In genomic region chr6:30483677-30484279, GRCh38 we compare ENCODE assay signal across 9 cellular contexts. TPM values are rescaled to one million over a fixed set of nuclear protein-coding genes. Genes with fewer than 3 reads are reported as not detected.
DNase-seq lines count a peak whose midpoint lies in the region; ATAC-seq and TF ChIP-seq lines count a peak whose summit lies in the region.
"Had no signal": no experiment of that assay in that cellular context is flagged by ENCODE, and none has a peak within 500 bp of the region (broad histone marks: within the 10 kb centered on the region; RNA-seq: fewer than 3 reads in every experiment).

No MANE protein-coding gene starts in this region.

- H3K4me1 Mint-ChIP-seq in CD8-positive, alpha-beta T cell (ENCODE audit: low read depth): peaks cover 34% of the 10 kb centered on the region

- H2BK15ac ChIP-seq in neuronal stem cell (ENCODE audit: low read length): no peak overlapping the region

- POLR2A ChIA-PET in CD8-positive, alpha-beta T cell (lab: Charles Lee): interaction anchor here (0.6 to 4.5 kb wide), 12 partner anchors 9 to 238 kb away, joined by 3 to 35 read pairs (median 4); partner anchors contain the start of gene PRR3

- no peak overlapping the region for H2AK5ac ChIP-seq in neuronal stem cell (ENCODE audit: low read depth, low read length)

- no peaks in the 10 kb centered on the region for H3K9me3 Mint-ChIP-seq in CD8-positive, alpha-beta T cell
- H3K9me3 Mint-ChIP-seq: naive thymus-derived CD4-positive, alpha-beta T cell had no signal

- no peak overlapping the region for H3K4me3 ChIP-seq in CD8-positive, alpha-beta T cell (ENCODE audit: low read depth, low read length)
- H3K4me3 ChIP-seq in epithelial cell of proximal tubule (ENCODE audit: low read depth, low read length) (no peak overlapping the region), neuronal stem cell (ENCODE audit: low read length in 2 of 2) (no peak overlapping the region)

- H3K18ac ChIP-seq in neuronal stem cell (ENCODE audit: low read length): no peak overlapping the region

- no peak overlapping the region for H3K9ac ChIP-seq in neuronal stem cell (ENCODE audit: low read depth, low read length, poor library complexity)

- H3K14ac ChIP-seq in neuronal stem cell (ENCODE audit: low read length): no peak overlapping the region

- DNase-seq in CD8-positive, alpha-beta T cell: peak in 1 of 7 experiments; percentile 45
- DNase-seq in HCEC 1CT (peak; percentile 61), RPMI7951 (ENCODE audit: low read depth) (peak; percentile 69), epithelial cell of proximal tubule (ENCODE audit: low read depth) (peak; percentile 20), neuronal stem cell (ENCODE audit: low spot score) (peak; percentile 49), mesenteric fat pad (ENCODE audit: low spot score) (no peak)
- DNase-seq in stimulated activated CD8-positive, alpha-beta memory T cell treated with anti-CD3 and anti-CD28 coated beads, Interleukin-4, amount 100 ng/mL, for 48 hours: no peak

- H3K27me3 ChIP-seq in CD8-positive, alpha-beta T cell (ENCODE audit: insufficient read depth, low read length): peaks cover 19% of the 10 kb centered on the region
- peaks cover 6 to 36% (median 22%) of the 10 kb centered on the region in 3 experiments for H3K27me3 ChIP-seq in neuronal stem cell (ENCODE audit: control insufficient read depth in 3 of 3, insufficient read depth in 3 of 3, low read depth in 1 of 3, low read length in 3 of 3)

- no CpG with 5 or more reads among the region's 7 CpGs for WGBS in neuronal stem cell (ENCODE audit: extremely low coverage in 2 of 2, insufficient read length in 2 of 2, insufficient replicate concordance in 1 of 2), 2 donors

- ATAC-seq in CD8-positive, alpha-beta T cell: no peak
- no peak for ATAC-seq in GM19023 (IDR thresholded peaks at IDR 0.05; ENCODE audit: unreplicated experiment)
- ATAC-seq: naive thymus-derived CD4-positive, alpha-beta T cell had no signal

- intact Hi-C loops in CD8-positive, alpha-beta T cell (cut with DNase I, micrococcal nuclease): loop anchor here (1.0 to 10.0 kb wide), 6 partner anchors 48 to 601 kb away; no protein-coding TSS in a partner anchor

- H2AFZ ChIP-seq in neuronal stem cell (ENCODE audit: low read length): no peak overlapping the region

- no peak overlapping the region for H2BK12ac ChIP-seq in neuronal stem cell (ENCODE audit: low read length)

- CTCF ChIA-PET in CD8-positive, alpha-beta T cell (lab: Charles Lee): interaction anchor here (0.6 to 10.2 kb wide), 52 partner anchors 9 to 253 kb away, joined by 3 to 437 read pairs (median 7); partner anchors contain the start of genes ABCF1, ATAT1, DHX16 and MRPS18B

- H3K36me3 ChIP-seq in CD8-positive, alpha-beta T cell (ENCODE audit: insufficient read depth, low read length): no peaks in the 10 kb centered on the region
- no peaks in the 10 kb centered on the region for H3K36me3 ChIP-seq in neuronal stem cell (replicated peaks in 1 of 2; ENCODE audit: control insufficient read depth in 2 of 2, insufficient read depth in 2 of 2, low read length in 2 of 2)

- H3K36me3 Mint-ChIP-seq in CD8-positive, alpha-beta T cell: no peaks in the 10 kb centered on the region

- H3K27me3 Mint-ChIP-seq in CD8-positive, alpha-beta T cell (ENCODE audit: low read depth): peaks cover 27% of the 10 kb centered on the region

- peaks cover 21% of the 10 kb centered on the region for H3K4me1 ChIP-seq in CD8-positive, alpha-beta T cell (ENCODE audit: insufficient read depth, low read length)
- no peaks in the 10 kb centered on the region for H3K4me1 ChIP-seq in neuronal stem cell (ENCODE audit: control insufficient read depth in 2 of 2, insufficient read depth in 1 of 2, low read depth in 1 of 2, low read length in 2 of 2)

- no peak overlapping the region for H3K27ac ChIP-seq in CD8-positive, alpha-beta T cell (ENCODE audit: low read depth, low read length)
- no peak overlapping the region for H3K27ac ChIP-seq in neuronal stem cell (replicated peaks; ENCODE audit: low read length)

- H3K4ac ChIP-seq in neuronal stem cell (ENCODE audit: low read length): no peak overlapping the region

- no peak overlapping the region for H2BK120ac ChIP-seq in neuronal stem cell (ENCODE audit: low read depth, low read length)

- H4K8ac ChIP-seq in neuronal stem cell (ENCODE audit: low read depth, low read length): no peak overlapping the region

- TF ChIP-seq CTCF in CD8-positive, alpha-beta T cell (IDR thresholded peaks at IDR 0.05): peak; percentile 91
- peak; percentile 69 for TF ChIP-seq CTCF in epithelial cell of proximal tubule (conservative IDR thresholded peaks at IDR 0.05; ENCODE audit: low read depth, low read length)

- H2BK5ac ChIP-seq in neuronal stem cell (ENCODE audit: low read length): no peak overlapping the region

- no peaks in the 10 kb centered on the region for H3K9me3 ChIP-seq in CD8-positive, alpha-beta T cell (ENCODE audit: low read length)
- H3K9me3 ChIP-seq in neuronal stem cell (replicated peaks in 1 of 2; ENCODE audit: control insufficient read depth in 2 of 2, insufficient read depth in 1 of 2, low read depth in 1 of 2, low read length in 2 of 2): no peaks in the 10 kb centered on the region

- no peak overlapping the region for H3K27ac Mint-ChIP-seq in CD8-positive, alpha-beta T cell

- no peak overlapping the region for H3K23ac ChIP-seq in neuronal stem cell (ENCODE audit: low read depth, low read length, poor library complexity)

- no peak overlapping the region for H4K91ac ChIP-seq in neuronal stem cell (ENCODE audit: low read depth, low read length, poor library complexity)

- no peak overlapping the region for H3K4me3 Mint-ChIP-seq in CD8-positive, alpha-beta T cell
- H3K4me3 Mint-ChIP-seq: naive thymus-derived CD4-positive, alpha-beta T cell had no signal

- no peak overlapping the region for H3K4me2 ChIP-seq in neuronal stem cell (ENCODE audit: insufficient read depth, low read length, poor library complexity, severe bottlenecking)

- H3K79me1 ChIP-seq in neuronal stem cell (ENCODE audit: low read depth, low read length): no peaks in the 10 kb centered on the region

RNA-seq across cellular contexts. Expression of gene HLA-E, which starts 5.5 kb away (rescaled TPM):
- 1,000 to 10,000 TPM; 1,266 to 1,281 TPM for total RNA-seq in CD8-positive, alpha-beta T cell
- 142 and 156 TPM in 2 replicates for total RNA-seq in RPMI7951 (2014; rRNA removed; shearing (Covaris generic))
- total RNA-seq in epithelial cell of proximal tubule: 56.9 and 93.3 TPM in 2 replicates
- polyA plus RNA-seq in neuronal stem cell (2013, experiment 1 of 2): 20.5 TPM
- polyA plus RNA-seq in neuronal stem cell (2013, experiment 2 of 2): 19.7 TPM
- total RNA-seq in mesenteric fat pad: 450 TPM

Comparison
In these comparisons a context has a peak if more than half of its experiments do, and no peak if none do; other contexts are left out.
1. DNase-seq: peak in HCEC 1CT (single experiment), RPMI7951 (single experiment), epithelial cell of proximal tubule (single experiment) and neuronal stem cell (single experiment); none in stimulated activated CD8-positive, alpha-beta memory T cell treated with anti-CD3 and anti-CD28 coated beads, Interleukin-4, amount 100 ng/mL, for 48 hours (single experiment) and mesenteric fat pad (single experiment).